In genomic region chr14:21191261-21191808, GRCh38 we compare ENCODE assay signal across 1 cellular context.
A peak's percentile ranks its signal among the peaks of the same experiment; 100 is the strongest.
TF ChIP-seq lines count a peak whose summit lies in the region.

No MANE protein-coding gene starts in this region.

TF ChIP-seq in HepG2, 621 proteins besides CTCF, POLR2A, EP300 and RAD21 (continued from another document and continues in another):
- TF ChIP-seq THRA (CRISPR knock-in tag; IDR thresholded peaks at IDR 0.05; ENCODE audit: borderline replicate concordance) (no peak), MEIS1 (CRISPR knock-in tag; IDR thresholded peaks at IDR 0.05; ENCODE audit: borderline replicate concordance) (no peak), MTA1 (CRISPR knock-in tag; IDR thresholded peaks at IDR 0.05; ENCODE audit: borderline replicate concordance) (0 out of 2 replicates have a peak, but pooled peaks have one; percentile 22), SRF (IDR thresholded peaks at IDR 0.05; ENCODE audit: low read depth, low read length) (no peak), STAG1 (CRISPR knock-in tag; IDR thresholded peaks at IDR 0.05) (peak; percentile 24; the same call in 1 of the 2 replicates), ZNF574 (CRISPR knock-in tag; IDR thresholded peaks at IDR 0.05) (no peak), KDM5B (CRISPR knock-in tag; IDR thresholded peaks at IDR 0.05; ENCODE audit: borderline replicate concordance) (no peak), ZSCAN22 (CRISPR knock-in tag; IDR thresholded peaks at IDR 0.05) (no peak), POGZ (CRISPR knock-in tag; IDR thresholded peaks at IDR 0.05) (no peak), PAXIP1 (CRISPR knock-in tag; conservative IDR thresholded peaks at IDR 0.05) (no peak), ONECUT2 (CRISPR knock-in tag; IDR thresholded peaks at IDR 0.05) (no peak), ZNF224 (CRISPR knock-in tag; IDR thresholded peaks at IDR 0.05) (0 out of 2 replicates have a peak, but pooled peaks have one; percentile 34), CAMTA2 (CRISPR knock-in tag; IDR thresholded peaks at IDR 0.05; ENCODE audit: borderline replicate concordance) (no peak), JARID2 (CRISPR knock-in tag; IDR thresholded peaks at IDR 0.05; ENCODE audit: insufficient replicate concordance) (no peak), THAP8 (CRISPR knock-in tag; IDR thresholded peaks at IDR 0.05; ENCODE audit: borderline replicate concordance) (no peak), RBAK (CRISPR knock-in tag; IDR thresholded peaks at IDR 0.05) (no peak), ZBTB7B (CRISPR knock-in tag; IDR thresholded peaks at IDR 0.05) (no peak), XBP1 (CRISPR knock-in tag; IDR thresholded peaks at IDR 0.05) (no peak), GATAD1 (CRISPR knock-in tag; IDR thresholded peaks at IDR 0.05) (no peak), ZFX (CRISPR knock-in tag; IDR thresholded peaks at IDR 0.05; ENCODE audit: low read depth) (no peak), ZSCAN31 (CRISPR knock-in tag; IDR thresholded peaks at IDR 0.05; ENCODE audit: low read depth) (no peak), DPF2 (CRISPR knock-in tag; IDR thresholded peaks at IDR 0.05; ENCODE audit: borderline replicate concordance, low read depth) (no peak), ZSCAN5A (CRISPR knock-in tag; IDR thresholded peaks at IDR 0.05; ENCODE audit: borderline replicate concordance) (0 out of 2 replicates have a peak, but pooled peaks have one; percentile 18)
- TF ChIP-seq, protein P1, sequence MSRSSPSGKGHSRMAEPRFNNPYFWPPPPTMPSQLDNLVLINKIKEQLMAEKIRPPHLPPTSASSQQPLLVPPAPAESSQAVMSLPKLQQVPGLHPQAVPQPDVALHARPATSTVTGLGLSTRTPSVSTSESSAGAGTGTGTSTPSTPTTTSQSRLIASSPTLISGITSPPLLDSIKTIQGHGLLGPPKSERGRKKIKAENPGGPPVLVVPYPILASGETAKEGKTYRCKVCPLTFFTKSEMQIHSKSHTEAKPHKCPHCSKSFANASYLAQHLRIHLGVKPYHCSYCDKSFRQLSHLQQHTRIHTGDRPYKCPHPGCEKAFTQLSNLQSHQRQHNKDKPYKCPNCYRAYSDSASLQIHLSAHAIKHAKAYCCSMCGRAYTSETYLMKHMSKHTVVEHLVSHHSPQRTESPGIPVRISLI (CRISPR knock-in tag; IDR thresholded peaks at IDR 0.05; ENCODE audit: borderline replicate concordance), result peak; percentile 59; the same call in 1 of the 2 replicates
- TF ChIP-seq, protein P2, sequence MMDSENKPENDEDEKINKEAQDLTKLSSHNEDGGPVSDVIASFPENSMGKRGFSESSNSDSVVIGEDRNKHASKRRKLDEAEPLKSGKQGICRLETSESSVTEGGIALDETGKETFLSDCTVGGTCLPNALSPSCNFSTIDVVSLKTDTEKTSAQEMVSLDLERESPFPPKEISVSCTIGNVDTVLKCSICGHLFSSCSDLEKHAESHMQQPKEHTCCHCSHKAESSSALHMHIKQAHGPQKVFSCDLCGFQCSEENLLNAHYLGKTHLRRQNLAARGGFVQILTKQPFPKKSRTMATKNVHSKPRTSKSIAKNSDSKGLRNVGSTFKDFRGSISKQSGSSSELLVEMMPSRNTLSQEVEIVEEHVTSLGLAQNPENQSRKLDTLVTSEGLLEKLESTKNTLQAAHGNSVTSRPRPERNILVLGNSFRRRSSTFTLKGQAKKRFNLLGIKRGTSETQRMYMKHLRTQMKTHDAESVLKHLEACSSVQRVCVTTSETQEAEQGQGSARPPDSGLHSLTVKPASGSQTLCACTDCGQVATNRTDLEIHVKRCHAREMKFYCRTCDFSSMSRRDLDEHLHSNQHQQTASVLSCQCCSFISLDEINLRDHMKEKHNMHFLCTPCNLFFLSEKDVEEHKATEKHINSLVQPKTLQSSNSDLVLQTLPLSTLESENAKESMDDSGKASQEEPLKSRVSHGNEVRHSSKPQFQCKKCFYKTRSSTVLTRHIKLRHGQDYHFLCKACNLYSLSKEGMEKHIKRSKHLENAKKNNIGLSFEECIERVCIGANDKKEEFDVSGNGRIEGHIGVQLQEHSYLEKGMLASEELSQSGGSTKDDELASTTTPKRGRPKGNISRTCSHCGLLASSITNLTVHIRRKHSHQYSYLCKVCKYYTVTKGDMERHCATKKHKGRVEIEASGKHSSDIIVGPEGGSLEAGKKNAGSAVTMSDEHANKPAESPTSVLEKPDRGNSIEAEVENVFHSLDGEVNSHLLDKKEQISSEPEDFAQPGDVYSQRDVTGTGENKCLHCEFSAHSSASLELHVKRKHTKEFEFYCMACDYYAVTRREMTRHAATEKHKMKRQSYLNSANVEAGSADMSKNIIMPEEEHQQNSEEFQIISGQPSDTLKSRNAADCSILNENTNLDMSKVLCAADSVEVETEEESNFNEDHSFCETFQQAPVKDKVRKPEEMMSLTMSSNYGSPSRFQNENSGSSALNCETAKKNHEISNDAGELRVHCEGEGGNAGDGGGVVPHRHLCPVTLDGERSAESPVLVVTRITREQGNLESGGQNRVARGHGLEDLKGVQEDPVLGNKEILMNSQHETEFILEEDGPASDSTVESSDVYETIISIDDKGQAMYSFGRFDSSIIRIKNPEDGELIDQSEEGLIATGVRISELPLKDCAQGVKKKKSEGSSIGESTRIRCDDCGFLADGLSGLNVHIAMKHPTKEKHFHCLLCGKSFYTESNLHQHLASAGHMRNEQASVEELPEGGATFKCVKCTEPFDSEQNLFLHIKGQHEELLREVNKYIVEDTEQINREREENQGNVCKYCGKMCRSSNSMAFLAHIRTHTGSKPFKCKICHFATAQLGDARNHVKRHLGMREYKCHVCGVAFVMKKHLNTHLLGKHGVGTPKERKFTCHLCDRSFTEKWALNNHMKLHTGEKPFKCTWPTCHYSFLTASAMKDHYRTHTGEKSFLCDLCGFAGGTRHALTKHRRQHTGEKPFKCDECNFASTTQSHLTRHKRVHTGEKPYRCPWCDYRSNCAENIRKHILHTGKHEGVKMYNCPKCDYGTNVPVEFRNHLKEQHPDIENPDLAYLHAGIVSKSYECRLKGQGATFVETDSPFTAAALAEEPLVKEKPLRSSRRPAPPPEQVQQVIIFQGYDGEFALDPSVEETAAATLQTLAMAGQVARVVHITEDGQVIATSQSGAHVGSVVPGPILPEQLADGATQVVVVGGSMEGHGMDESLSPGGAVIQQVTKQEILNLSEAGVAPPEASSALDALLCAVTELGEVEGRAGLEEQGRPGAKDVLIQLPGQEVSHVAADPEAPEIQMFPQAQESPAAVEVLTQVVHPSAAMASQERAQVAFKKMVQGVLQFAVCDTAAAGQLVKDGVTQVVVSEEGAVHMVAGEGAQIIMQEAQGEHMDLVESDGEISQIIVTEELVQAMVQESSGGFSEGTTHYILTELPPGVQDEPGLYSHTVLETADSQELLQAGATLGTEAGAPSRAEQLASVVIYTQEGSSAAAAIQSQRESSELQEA (CRISPR knock-in tag; IDR thresholded peaks at IDR 0.05; ENCODE audit: not compliant biosample characterization), result peak; percentile 41
- TF ChIP-seq, protein P3, sequence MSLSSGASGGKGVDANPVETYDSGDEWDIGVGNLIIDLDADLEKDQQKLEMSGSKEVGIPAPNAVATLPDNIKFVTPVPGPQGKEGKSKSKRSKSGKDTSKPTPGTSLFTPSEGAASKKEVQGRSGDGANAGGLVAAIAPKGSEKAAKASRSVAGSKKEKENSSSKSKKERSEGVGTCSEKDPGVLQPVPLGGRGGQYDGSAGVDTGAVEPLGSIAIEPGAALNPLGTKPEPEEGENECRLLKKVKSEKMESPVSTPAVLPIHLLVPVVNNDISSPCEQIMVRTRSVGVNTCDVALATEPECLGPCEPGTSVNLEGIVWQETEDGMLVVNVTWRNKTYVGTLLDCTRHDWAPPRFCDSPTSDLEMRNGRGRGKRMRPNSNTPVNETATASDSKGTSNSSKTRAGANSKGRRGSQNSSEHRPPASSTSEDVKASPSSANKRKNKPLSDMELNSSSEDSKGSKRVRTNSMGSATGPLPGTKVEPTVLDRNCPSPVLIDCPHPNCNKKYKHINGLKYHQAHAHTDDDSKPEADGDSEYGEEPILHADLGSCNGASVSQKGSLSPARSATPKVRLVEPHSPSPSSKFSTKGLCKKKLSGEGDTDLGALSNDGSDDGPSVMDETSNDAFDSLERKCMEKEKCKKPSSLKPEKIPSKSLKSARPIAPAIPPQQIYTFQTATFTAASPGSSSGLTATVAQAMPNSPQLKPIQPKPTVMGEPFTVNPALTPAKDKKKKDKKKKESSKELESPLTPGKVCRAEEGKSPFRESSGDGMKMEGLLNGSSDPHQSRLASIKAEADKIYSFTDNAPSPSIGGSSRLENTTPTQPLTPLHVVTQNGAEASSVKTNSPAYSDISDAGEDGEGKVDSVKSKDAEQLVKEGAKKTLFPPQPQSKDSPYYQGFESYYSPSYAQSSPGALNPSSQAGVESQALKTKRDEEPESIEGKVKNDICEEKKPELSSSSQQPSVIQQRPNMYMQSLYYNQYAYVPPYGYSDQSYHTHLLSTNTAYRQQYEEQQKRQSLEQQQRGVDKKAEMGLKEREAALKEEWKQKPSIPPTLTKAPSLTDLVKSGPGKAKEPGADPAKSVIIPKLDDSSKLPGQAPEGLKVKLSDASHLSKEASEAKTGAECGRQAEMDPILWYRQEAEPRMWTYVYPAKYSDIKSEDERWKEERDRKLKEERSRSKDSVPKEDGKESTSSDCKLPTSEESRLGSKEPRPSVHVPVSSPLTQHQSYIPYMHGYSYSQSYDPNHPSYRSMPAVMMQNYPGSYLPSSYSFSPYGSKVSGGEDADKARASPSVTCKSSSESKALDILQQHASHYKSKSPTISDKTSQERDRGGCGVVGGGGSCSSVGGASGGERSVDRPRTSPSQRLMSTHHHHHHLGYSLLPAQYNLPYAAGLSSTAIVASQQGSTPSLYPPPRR (CRISPR knock-in tag; IDR thresholded peaks at IDR 0.05; ENCODE audit: borderline replicate concordance), result no peak
- TF ChIP-seq, protein P4, sequence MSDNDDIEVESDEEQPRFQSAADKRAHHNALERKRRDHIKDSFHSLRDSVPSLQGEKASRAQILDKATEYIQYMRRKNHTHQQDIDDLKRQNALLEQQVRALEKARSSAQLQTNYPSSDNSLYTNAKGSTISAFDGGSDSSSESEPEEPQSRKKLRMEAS (IDR thresholded peaks at IDR 0.05), result no peak; the same call in 1 of the 2 replicates
